In genomic region chr16:18933501-18933900, GRCh38 we compare ENCODE assay signal across 1 cellular context.
TF ChIP-seq lines count a peak whose summit lies in the region.

No MANE protein-coding gene starts in this region.

TF ChIP-seq in HepG2, 621 proteins besides CTCF, POLR2A, EP300 and RAD21:
- TF ChIP-seq ZNF652 (CRISPR knock-in tag; IDR thresholded peaks at IDR 0.05; ENCODE audit: borderline replicate concordance, low read depth) (0 out of 2 replicates have a peak, but pooled peaks have one; percentile 6), SNAPC2 (CRISPR knock-in tag; IDR thresholded peaks at IDR 0.05) (no peak)
